ENCODE assay signal across 13 cellular contexts in genomic region chr1:160018900-160019299, GRCh38. TPM values are rescaled to one million over a fixed set of nuclear protein-coding genes. Genes with fewer than 3 reads are reported as not detected.
DNase-seq lines count a peak whose midpoint lies in the region; TF ChIP-seq lines count a peak whose summit lies in the region.
"Had no signal": no experiment of that assay in that cellular context is flagged by ENCODE, and none has a peak within 500 bp of the region (broad histone marks: within the 10 kb centered on the region; RNA-seq: fewer than 3 reads in every experiment).

No MANE protein-coding gene starts in this region.

- H3K4me2 ChIP-seq in GM23248 (ENCODE audit: unreplicated experiment) (peak overlapping the region; percentile 53), Karpas-422 (ENCODE audit: low read depth, low read length, poor library complexity, severe bottlenecking) (no peak overlapping the region)

- H3K27me3 ChIP-seq in GM23248 (replicated peaks; ENCODE audit: insufficient read depth) = no peaks in the 10 kb centered on the region
- H3K27me3 ChIP-seq in brain microvascular endothelial cell (replicated peaks) = peaks cover 2% of the 10 kb centered on the region
- no peaks in the 10 kb centered on the region for H3K27me3 ChIP-seq in Karpas-422 (ENCODE audit: low read length)

- H3K27me3 Mint-ChIP-seq in osteocyte (ENCODE audit: unreplicated experiment) = peaks cover 51% of the 10 kb centered on the region

- in situ Hi-C loops in GM23248 (cut with MboI) (loop anchor here (25.0 kb wide), 1 partner anchor 857 kb away; the partner anchor contains the start of gene CADM3), brain microvascular endothelial cell (cut with HindIII; ENCODE audit: low pct_ligation_motif_present, low sequenced_read_pairs) (no loop called here)

- H3K4me1 ChIP-seq in GM23248 (ENCODE audit: insufficient read depth) (peaks cover 19% of the 10 kb centered on the region), Karpas-422 (ENCODE audit: low read length) (no peaks in the 10 kb centered on the region)

- peaks cover 2% of the 10 kb centered on the region for H3K4me1 Mint-ChIP-seq in osteocyte (ENCODE audit: unreplicated experiment)
- H3K4me1 Mint-ChIP-seq: nephron had no signal

- no peaks in the 10 kb centered on the region for H3K9me3 ChIP-seq in GM23248 (ENCODE audit: low read depth)
- no peaks in the 10 kb centered on the region for H3K9me3 ChIP-seq in Karpas-422 (ENCODE audit: low read length)
- H3K9me3 ChIP-seq: thoracic aorta had no signal

- H3K27ac Mint-ChIP-seq in osteocyte (ENCODE audit: unreplicated experiment) = no peak overlapping the region
- H3K27ac Mint-ChIP-seq: nephron had no signal

- TF ChIP-seq CTCF in NB4 (IDR thresholded peaks at IDR 0.05; ENCODE audit: low read depth, low read length) = no peak
- TF ChIP-seq CTCF in brain microvascular endothelial cell (IDR thresholded peaks at IDR 0.05; ENCODE audit: low read depth, low read length, missing control alignments) = no peak
- no peak for TF ChIP-seq CTCF in osteocyte (IDR thresholded peaks at IDR 0.05)

- whole genome bisulfite sequencing in GM23248 (ENCODE audit: low coverage in 1 of 2, low lambda C conversion rate in 2 of 2, missing lambda C conversion rate in 2 of 2), 2 experiments = 11% methylated on average over 1 of the region's 1 CpG

- H3K9ac ChIP-seq in GM23248 (no peak overlapping the region), Karpas-422 (ENCODE audit: low read length) (no peak overlapping the region)

- H3K79me2 ChIP-seq in GM23248 (ENCODE audit: insufficient read depth) (no peaks in the 10 kb centered on the region), Karpas-422 (ENCODE audit: low read length) (no peaks in the 10 kb centered on the region)

- H3K4me3 Mint-ChIP-seq in osteocyte (ENCODE audit: unreplicated experiment) = no peak overlapping the region
- H3K4me3 Mint-ChIP-seq: nephron had no signal

- H3K9me2 ChIP-seq in GM23248 (ENCODE audit: insufficient read depth) = no peaks in the 10 kb centered on the region
- H3K9me2 ChIP-seq in Karpas-422 (replicated peaks; ENCODE audit: insufficient read depth, low read length) = no peaks in the 10 kb centered on the region

- DNase-seq in GM23248 (peak; percentile 82), NB4 (ENCODE audit: low read depth) (peak; percentile 25), brain microvascular endothelial cell (peak; percentile 45), osteocyte (ENCODE audit: extremely low spot score, unreplicated experiment) (peak; percentile 13), NCI-H510A treated with DMSO at 0.1 percent for 48 hours (lab: John Stamatoyannopoulos, UW) (no peak), GM19238 (ENCODE audit: insufficient read length, low spot score) (no peak), Karpas-422 (no peak)
- DNase-seq: foreskin melanocyte, NCI-H2029 treated with DMSO at 0.1 percent for 48 hours had no signal

- H3K36me3 ChIP-seq in GM23248 (ENCODE audit: low read depth) = no peaks in the 10 kb centered on the region
- H3K36me3 ChIP-seq in brain microvascular endothelial cell (replicated peaks) = no peaks in the 10 kb centered on the region
- no peaks in the 10 kb centered on the region for H3K36me3 ChIP-seq in Karpas-422 (ENCODE audit: insufficient read depth, low read length)
- H3K36me3 ChIP-seq: thoracic aorta had no signal

- H4K20me1 ChIP-seq in GM23248 (ENCODE audit: insufficient read depth) = no peaks in the 10 kb centered on the region
- no peaks in the 10 kb centered on the region for H4K20me1 ChIP-seq in Karpas-422 (ENCODE audit: insufficient read depth, low read depth, low read length)

- H2AFZ ChIP-seq in GM23248 (no peak overlapping the region), Karpas-422 (ENCODE audit: low read length) (no peak overlapping the region)

- no peaks in the 10 kb centered on the region for H3K9me3 Mint-ChIP-seq in osteocyte (ENCODE audit: unreplicated experiment)
- H3K9me3 Mint-ChIP-seq: nephron had no signal

- H3F3A ChIP-seq in GM23248 (ENCODE audit: insufficient read depth) = peaks cover 10% of the 10 kb centered on the region; the same call in 1 of the 2 replicates

- TF ChIP-seq POLR2A in NB4 (IDR thresholded peaks at IDR 0.05; ENCODE audit: extremely low read depth, insufficient read length) = no peak

- H3K4me3 ChIP-seq in GM23248 (no peak overlapping the region), NB4 (ENCODE audit: low read depth, low read length) (no peak overlapping the region), brain microvascular endothelial cell (ENCODE audit: low read depth, low read length) (no peak overlapping the region), Karpas-422 (ENCODE audit: low read length) (no peak overlapping the region)
- H3K4me3 ChIP-seq: skin epidermis, thoracic aorta had no signal

- H3K27ac ChIP-seq in GM23248 (peak overlapping the region; percentile 6; the same call in 1 of the 2 replicates), brain microvascular endothelial cell (no peak overlapping the region), Karpas-422 (ENCODE audit: low read length) (no peak overlapping the region)
- H3K27ac ChIP-seq: skin epidermis, thoracic aorta had no signal

- H3K36me3 Mint-ChIP-seq in osteocyte (ENCODE audit: unreplicated experiment) = no peaks in the 10 kb centered on the region

RNA-seq across cellular contexts. Expression of gene PIGM, which starts 12.9 kb away (rescaled TPM):
- 4.8 and 5.5 TPM in 2 replicates for total RNA-seq in GM23248 (2014; rRNA removed; shearing (Covaris generic))
- polyA plus RNA-seq in GM23248 (2016; fragmentation: Nextera tagmentation; extraction: Ambion mirVana) = 5.4 and 5.7 TPM in 2 replicates
- total RNA-seq in osteocyte = 7.6 and 7.7 TPM in 2 replicates
- 3.2 and 6.3 TPM in 2 replicates for total RNA-seq in Karpas-422 (2014; rRNA removed; shearing (Covaris generic); ENCODE audit: low replicate concordance)

RNA-seq across cellular contexts. Expression of gene KCNJ10, which starts 51.1 kb away (rescaled TPM):
- total RNA-seq in GM23248 (2014; rRNA removed; shearing (Covaris generic)) = not detected in 2 replicates
- not detected in 2 replicates for polyA plus RNA-seq in GM23248 (2016; fragmentation: Nextera tagmentation; extraction: Ambion mirVana)
- not detected in 2 replicates for total RNA-seq in osteocyte
- not detected in 2 replicates for total RNA-seq in Karpas-422 (2014; rRNA removed; shearing (Covaris generic); ENCODE audit: low replicate concordance)
- total RNA-seq: dermis microvascular lymphatic vessel endothelial cell, thoracic aorta had no signal

Comparison
In these comparisons a context has a peak if more than half of its experiments do, and no peak if none do; other contexts are left out.
1. DNase-seq: peak in GM23248 (single experiment), NB4 (single experiment), brain microvascular endothelial cell (single experiment) and osteocyte (single experiment); none in NCI-H510A treated with DMSO at 0.1 percent for 48 hours (single experiment), GM19238 (single experiment) and Karpas-422 (single experiment).